24 cellular contexts compared by ENCODE assay signal in the genomic region with DNA sequence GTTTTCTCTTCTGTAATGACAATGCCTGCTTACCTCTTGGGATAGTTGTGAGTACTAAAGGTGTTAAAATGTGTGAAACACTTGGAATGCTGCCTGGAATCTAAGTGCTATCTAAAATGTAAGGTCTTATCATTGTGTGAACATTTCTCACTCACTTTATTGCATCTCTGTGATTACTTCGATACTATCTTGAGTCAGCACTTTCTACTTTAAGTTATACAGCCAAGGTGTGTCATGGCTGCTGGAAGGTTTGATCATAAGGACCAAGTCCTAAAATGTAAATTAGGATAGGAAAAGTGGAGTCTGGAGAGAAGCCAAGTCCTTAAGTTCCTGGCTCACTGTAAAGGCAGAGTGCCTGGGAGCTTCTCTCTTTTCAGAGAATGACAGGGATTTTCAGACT. TPM values are rescaled to one million over a fixed set of nuclear protein-coding genes. Genes with fewer than 3 reads are reported as not detected.
DNase-seq lines count a peak whose midpoint lies in the region; ATAC-seq and TF ChIP-seq lines count a peak whose summit lies in the region.
"Had no signal": no experiment of that assay in that cellular context is flagged by ENCODE, and none has a peak within 500 bp of the region (broad histone marks: within the 10 kb centered on the region; RNA-seq: fewer than 3 reads in every experiment).

No MANE protein-coding gene starts in this region.

- peaks cover 11% of the 10 kb centered on the region for H3K27me3 Mint-ChIP-seq in CD8-positive, alpha-beta T cell (ENCODE audit: low read depth)

- no peak for ATAC-seq in CD8-positive, alpha-beta T cell
- ATAC-seq: activated CD8-positive, alpha-beta T cell treated with anti-CD3 and anti-CD28 coated beads for 36 hours; activated naive CD8-positive, alpha-beta T cell treated with anti-CD3 and anti-CD28 coated beads, Interleukin-2, amount 50 U/mL, for 24 hours; stimulated activated memory B cell treated with anti-CD40 and anti-IgM and Interleukin-4, amounts not matched to agents 10 μg/mL and 1 μg/mL and 100 μg/mL, for 72 hours had no signal

- no peak overlapping the region for H3K4me3 ChIP-seq in astrocyte of the spinal cord (ENCODE audit: low read depth, low read length)
- H3K4me3 ChIP-seq in CD8-positive, alpha-beta T cell (ENCODE audit: low read depth, low read length), result no peak overlapping the region
- H3K4me3 ChIP-seq: coronary artery, uterus had no signal

- no peak for TF ChIP-seq CTCF in astrocyte of the spinal cord (IDR thresholded peaks at IDR 0.05; ENCODE audit: low read depth, low read length)
- TF ChIP-seq CTCF in CD8-positive, alpha-beta T cell (IDR thresholded peaks at IDR 0.05), result no peak

- POLR2A ChIA-PET in CD8-positive, alpha-beta T cell (lab: Charles Lee), result no interaction called here

- H3K36me3 ChIP-seq in CD8-positive, alpha-beta T cell (ENCODE audit: insufficient read depth, low read length), result no peaks in the 10 kb centered on the region
- H3K36me3 ChIP-seq: uterus had no signal

- no peaks in the 10 kb centered on the region for H3K36me3 Mint-ChIP-seq in CD8-positive, alpha-beta T cell
- H3K36me3 Mint-ChIP-seq: CD4-positive, CD25-positive, alpha-beta regulatory T cell; stimulated activated memory B cell treated with anti-CD40 and anti-IgM and Interleukin-4, amounts not matched to agents 10 μg/mL and 1 μg/mL and 100 μg/mL, for 72 hours had no signal

- in situ Hi-C loops in astrocyte of the spinal cord (cut with HindIII; ENCODE audit: low sequenced_read_pairs), result no loop called here

- H3K9me3 ChIP-seq in CD8-positive, alpha-beta T cell (ENCODE audit: low read length), result no peaks in the 10 kb centered on the region
- H3K9me3 ChIP-seq: uterus had no signal

- no peaks in the 10 kb centered on the region for H3K4me1 ChIP-seq in CD8-positive, alpha-beta T cell (ENCODE audit: insufficient read depth, low read length)
- H3K4me1 ChIP-seq: uterus had no signal

- DNase-seq in DMS79 (lab: John Stamatoyannopoulos, UW) (peak; percentile 81), HS-27A (ENCODE audit: low read depth) (peak; percentile 51), astrocyte of the spinal cord (ENCODE audit: low read depth, low spot score) (peak; percentile 23), kidney tubule cell (ENCODE audit: low spot score) (peak; percentile 46), NCI-H748 (lab: John Stamatoyannopoulos, UW; ENCODE audit: unreplicated experiment) (no peak), NCI-H2081 (lab: John Stamatoyannopoulos, UW) (no peak)
- no peak for DNase-seq in stimulated activated naive CD4-positive, alpha-beta T cell treated with Interleukin-2 at 50 U/mL for 16 hours (lab: John Stamatoyannopoulos, UW)
- no peak for DNase-seq in CD8-positive, alpha-beta T cell
- DNase-seq: activated CD4-positive, CD25-positive, alpha-beta regulatory T cell treated with anti-CD3 and anti-CD28 coated beads, Interleukin-2, amount 50 U/mL, for 72 hours; activated CD8-positive, alpha-beta T cell treated with anti-CD3 and anti-CD28 coated beads for 36 hours; activated effector memory CD4-positive, alpha-beta T cell treated with anti-CD3 and anti-CD28 coated beads, Interleukin-2, amount 50 U/mL, for 16 hours; activated naive CD8-positive, alpha-beta T cell treated with anti-CD3 and anti-CD28 coated beads, Interleukin-2, amount 50 U/mL, for 24 hours; activated T-cell treated with anti-CD3 and anti-CD28 coated beads for 4 hours; CD4-positive, CD25-positive, alpha-beta regulatory T cell; DMS 273 treated with DMSO at 0.1 percent for 48 hours; head of caudate nucleus; NCI-H1436; NCI-H69; nephron progenitor cell; SHP77; uterus had no signal

- intact Hi-C loops in CD8-positive, alpha-beta T cell (cut with DNase I, micrococcal nuclease), result no loop called here

- CTCF ChIA-PET in CD8-positive, alpha-beta T cell (lab: Charles Lee), result no interaction called here

- H3K27ac Mint-ChIP-seq in CD8-positive, alpha-beta T cell, result no peak overlapping the region
- H3K27ac Mint-ChIP-seq: activated CD8-positive, alpha-beta T cell treated with anti-CD3 and anti-CD28 coated beads for 36 hours; activated naive CD8-positive, alpha-beta T cell treated with anti-CD3 and anti-CD28 coated beads, Interleukin-2, amount 50 U/mL, for 24 hours; CD4-positive, CD25-positive, alpha-beta regulatory T cell; nephron progenitor cell; stimulated activated memory B cell treated with anti-CD40 and anti-IgM and Interleukin-4, amounts not matched to agents 10 μg/mL and 1 μg/mL and 100 μg/mL, for 72 hours had no signal

- H3K27ac ChIP-seq in CD8-positive, alpha-beta T cell (ENCODE audit: low read depth, low read length), result no peak overlapping the region
- H3K27ac ChIP-seq: coronary artery, uterus had no signal

- H3K27me3 ChIP-seq in CD8-positive, alpha-beta T cell (ENCODE audit: insufficient read depth, low read length), result no peaks in the 10 kb centered on the region
- H3K27me3 ChIP-seq: uterus had no signal

- no peaks in the 10 kb centered on the region for H3K9me3 Mint-ChIP-seq in CD8-positive, alpha-beta T cell
- H3K9me3 Mint-ChIP-seq: activated CD8-positive, alpha-beta T cell treated with anti-CD3 and anti-CD28 coated beads for 36 hours; activated naive CD8-positive, alpha-beta T cell treated with anti-CD3 and anti-CD28 coated beads, Interleukin-2, amount 50 U/mL, for 24 hours; stimulated activated memory B cell treated with anti-CD40 and anti-IgM and Interleukin-4, amounts not matched to agents 10 μg/mL and 1 μg/mL and 100 μg/mL, for 72 hours had no signal

- no peaks in the 10 kb centered on the region for H3K4me1 Mint-ChIP-seq in CD8-positive, alpha-beta T cell (ENCODE audit: low read depth)
- H3K4me1 Mint-ChIP-seq: activated naive CD8-positive, alpha-beta T cell treated with anti-CD3 and anti-CD28 coated beads, Interleukin-2, amount 50 U/mL, for 24 hours; CD4-positive, CD25-positive, alpha-beta regulatory T cell; nephron progenitor cell; stimulated activated memory B cell treated with anti-CD40 and anti-IgM and Interleukin-4, amounts not matched to agents 10 μg/mL and 1 μg/mL and 100 μg/mL, for 72 hours had no signal

- no peak overlapping the region for H3K4me3 Mint-ChIP-seq in CD8-positive, alpha-beta T cell
- H3K4me3 Mint-ChIP-seq: activated CD8-positive, alpha-beta T cell treated with anti-CD3 and anti-CD28 coated beads for 36 hours; activated naive CD8-positive, alpha-beta T cell treated with anti-CD3 and anti-CD28 coated beads, Interleukin-2, amount 50 U/mL, for 24 hours; CD4-positive, CD25-positive, alpha-beta regulatory T cell; nephron progenitor cell; stimulated activated memory B cell treated with anti-CD40 and anti-IgM and Interleukin-4, amounts not matched to agents 10 μg/mL and 1 μg/mL and 100 μg/mL, for 72 hours had no signal

RNA-seq across cellular contexts. Expression of a gene that starts 12.3 kb away (rescaled TPM):
- not detected for total RNA-seq in CD8-positive, alpha-beta T cell
- total RNA-seq: activated CD8-positive, alpha-beta T cell treated with anti-CD3 and anti-CD28 coated beads for 36 hours; CD4-positive, CD25-positive, alpha-beta regulatory T cell; liver had no signal

Comparison
In these comparisons a context has a peak if more than half of its experiments do, and no peak if none do; other contexts are left out.
1. DNase-seq: peak in DMS79 (single experiment), HS-27A (single experiment), astrocyte of the spinal cord (single experiment) and kidney tubule cell (single experiment); none in stimulated activated naive CD4-positive, alpha-beta T cell treated with Interleukin-2 at 50 U/mL for 16 hours (single experiment), NCI-H748 (single experiment), CD8-positive, alpha-beta T cell (0 of 7) and NCI-H2081 (0 of 2).